ENCODE assay signal across 9 cellular contexts in the genomic region with DNA sequence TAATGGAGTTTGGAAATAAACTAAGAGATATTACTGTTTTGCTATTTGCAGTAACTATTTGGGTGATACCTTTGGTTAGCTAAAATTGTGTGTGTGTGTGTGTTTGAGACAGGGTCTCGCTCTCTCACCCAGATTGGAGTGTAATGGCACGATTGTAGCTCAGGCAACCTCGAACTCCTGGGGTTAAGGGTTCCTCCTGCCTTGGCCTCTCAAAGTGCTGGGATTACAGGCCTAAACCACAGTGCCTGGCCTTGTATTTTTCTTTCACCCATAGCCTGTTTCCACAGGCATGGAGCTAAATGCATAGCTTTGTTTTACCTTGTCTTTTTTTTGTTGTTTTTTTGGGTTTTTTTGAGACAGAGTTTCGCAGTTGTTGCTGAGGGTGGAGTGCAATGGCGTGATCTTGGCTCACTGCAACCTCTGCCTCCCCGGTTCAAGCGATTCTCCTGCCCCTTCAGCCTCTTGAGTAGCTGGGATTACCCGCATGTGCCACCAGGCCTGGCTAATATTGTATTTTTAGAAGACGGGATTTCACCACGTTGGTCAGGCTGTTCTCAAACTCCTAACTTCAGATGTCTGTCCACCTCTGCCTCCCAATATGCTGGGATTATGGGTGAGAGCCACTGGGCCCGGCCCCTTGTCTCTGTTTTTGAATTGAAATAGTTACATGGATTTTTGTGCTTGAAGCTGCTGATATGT. TPM values are rescaled to one million over a fixed set of nuclear protein-coding genes. Genes with fewer than 3 reads are reported as not detected.
DNase-seq lines count a peak whose midpoint lies in the region; ATAC-seq and TF ChIP-seq lines count a peak whose summit lies in the region.
"Had no signal": no experiment of that assay in that cellular context is flagged by ENCODE, and none has a peak within 500 bp of the region (broad histone marks: within the 10 kb centered on the region; RNA-seq: fewer than 3 reads in every experiment).

No MANE protein-coding gene starts in this region.

- H3K27me3 ChIP-seq in breast epithelium (no peaks in the 10 kb centered on the region), upper lobe of left lung (no peaks in the 10 kb centered on the region)
- H3K27me3 ChIP-seq: SJCRH30 had no signal

- H3K4me3 ChIP-seq in breast epithelium (peak overlapping the region; percentile 19 to 92 (median 83)), upper lobe of left lung (peak overlapping the region in 2 of 4 donors; percentile 72 to 79)
- H3K4me3 ChIP-seq: SJCRH30 had no signal

- H3K36me3 ChIP-seq in breast epithelium (no peaks in the 10 kb centered on the region), upper lobe of left lung (peaks cover 0 to 8% (median 7%) of the 10 kb centered on the region in 4 donors)

- H3K4me1 ChIP-seq in breast epithelium (no peaks in the 10 kb centered on the region), upper lobe of left lung (peaks cover 52 to 83% (median 65%) of the 10 kb centered on the region in 4 donors)

- H3K4me3 Mint-ChIP-seq in activated T-cell treated with anti-CD3 and anti-CD28 coated beads, Interleukin-2, amount 50 U/mL, for 24 hours, result peak overlapping the region; percentile 95
- H3K4me3 Mint-ChIP-seq in memory B cell, result peak overlapping the region; percentile 84

- ATAC-seq in memory B cell (ENCODE audit: low read depth) (no peak), upper lobe of left lung (ENCODE audit: low FRiP score in 2 of 2) (no peak), HG03378 (IDR thresholded peaks at IDR 0.05; ENCODE audit: unreplicated experiment) (no peak), GM21381 (IDR thresholded peaks at IDR 0.05; ENCODE audit: unreplicated experiment) (no peak)
- no peak for ATAC-seq in activated CD4-positive, CD25-positive, alpha-beta regulatory T cell treated with anti-CD3 and anti-CD28 coated beads, Interleukin-2, amount 50 U/mL, for 24 hours

- intact Hi-C loops in breast epithelium (cut with DNase I; ENCODE audit: low total_unique reads), result no loop called here

- TF ChIP-seq POLR2A in breast epithelium (IDR thresholded peaks at IDR 0.05) (no peak), upper lobe of left lung (IDR thresholded peaks at IDR 0.05) (no peak)

- H3K4me1 Mint-ChIP-seq in activated T-cell treated with anti-CD3 and anti-CD28 coated beads, Interleukin-2, amount 50 U/mL, for 24 hours (ENCODE audit: low read depth), result peaks cover 67% of the 10 kb centered on the region
- H3K4me1 Mint-ChIP-seq in memory B cell, result peaks cover 32% of the 10 kb centered on the region

- H3K27ac ChIP-seq in breast epithelium, result peak overlapping the region; percentile 4 to 33
- peak overlapping the region; percentile 15 to 62 (median 30) for H3K27ac ChIP-seq in upper lobe of left lung
- H3K27ac ChIP-seq: SJCRH30 had no signal

- H3K9me3 ChIP-seq in breast epithelium (no peaks in the 10 kb centered on the region), upper lobe of left lung (no peaks in the 10 kb centered on the region)
- H3K9me3 ChIP-seq: SJCRH30 had no signal

- no peak for TF ChIP-seq CTCF in breast epithelium (IDR thresholded peaks at IDR 0.05)
- no peak for TF ChIP-seq CTCF in upper lobe of left lung (IDR thresholded peaks at IDR 0.05)

- peaks cover 84% of the 10 kb centered on the region for H3K36me3 Mint-ChIP-seq in activated T-cell treated with anti-CD3 and anti-CD28 coated beads, Interleukin-2, amount 50 U/mL, for 24 hours (ENCODE audit: low read depth)
- peaks cover 20% of the 10 kb centered on the region for H3K36me3 Mint-ChIP-seq in memory B cell

- no peak for DNase-seq in activated T-cell treated with anti-CD3 and anti-CD28 coated beads, Interleukin-2, amount 50 U/mL, for 24 hours
- DNase-seq in activated T-cell treated with anti-CD3 and anti-CD28 coated beads for 4 hours (no peak), breast epithelium (ENCODE audit: low spot score in 2 of 2) (no peak), memory B cell (ENCODE audit: low spot score in 2 of 2) (no peak), upper lobe of left lung (no peak)

- peak overlapping the region; percentile 78 for H3K27ac Mint-ChIP-seq in activated T-cell treated with anti-CD3 and anti-CD28 coated beads, Interleukin-2, amount 50 U/mL, for 24 hours
- peak overlapping the region; percentile 64 for H3K27ac Mint-ChIP-seq in memory B cell

- 27 to 30% methylated on average over 11 of the region's 11 CpGs for WGBS in upper lobe of left lung, 2 donors

- no peak for TF ChIP-seq EP300 in upper lobe of left lung (IDR thresholded peaks at IDR 0.05)

- H3K9me3 Mint-ChIP-seq in activated T-cell treated with anti-CD3 and anti-CD28 coated beads, Interleukin-2, amount 50 U/mL, for 24 hours, result no peaks in the 10 kb centered on the region
- H3K9me3 Mint-ChIP-seq in memory B cell, result no peaks in the 10 kb centered on the region

- H3K27me3 Mint-ChIP-seq in activated T-cell treated with anti-CD3 and anti-CD28 coated beads, Interleukin-2, amount 50 U/mL, for 24 hours, result no peaks in the 10 kb centered on the region
- H3K27me3 Mint-ChIP-seq in memory B cell, result no peaks in the 10 kb centered on the region

RNA-seq across cellular contexts. Expression of a gene that starts 5.6 kb away (rescaled TPM):
- 100 to 1,000 TPM in 1 of 3 donors, 10 to 100 TPM in 2; 61.1 to 141 (median 93.1) TPM for total RNA-seq in breast epithelium
- 100 to 1,000 TPM in 2 of 6 donors, 10 to 100 TPM in 4; 50.0 to 131 (median 55.3) TPM for total RNA-seq in upper lobe of left lung
